Comparison of ENCODE assay signal across 12 cellular contexts in genomic region chr12:13178568-13179158, GRCh38. TPM values are rescaled to one million over a fixed set of nuclear protein-coding genes. Genes with fewer than 3 reads are reported as not detected.
DNase-seq lines count a peak whose midpoint lies in the region; ATAC-seq, FAIRE-seq and TF ChIP-seq lines count a peak whose summit lies in the region.
"Had no signal": no experiment of that assay in that cellular context is flagged by ENCODE, and none has a peak within 500 bp of the region (broad histone marks: within the 10 kb centered on the region; RNA-seq: fewer than 3 reads in every experiment).

No MANE protein-coding gene starts in this region.

- H3K9me3 ChIP-seq in heart left ventricle (no peaks in the 10 kb centered on the region), sigmoid colon (no peaks in the 10 kb centered on the region)
- H3K9me3 ChIP-seq: colonic mucosa had no signal

- H3K4me1 ChIP-seq in heart left ventricle (peaks cover 0 to 26% (median 15%) of the 10 kb centered on the region in 12 donors), sigmoid colon (peaks cover 0 to 16% (median 14%) of the 10 kb centered on the region in 4 donors)

- H3K27ac ChIP-seq in RWPE1 (peak overlapping the region; percentile 89), heart left ventricle (peak overlapping the region in 11 of 12 donors; percentile 14 to 75 (median 56)), sigmoid colon (peak overlapping the region in 3 of 4 donors; percentile 45 to 71 (median 51))
- H3K27ac ChIP-seq: C4-2B, colonic mucosa had no signal

- peak overlapping the region; percentile 1 for H3K4me3 Mint-ChIP-seq in Calu3 (ENCODE audit: low read depth, unreplicated experiment)

- POLR2A ChIA-PET in RWPE1 (lab: Yijun Ruan, JAX; ENCODE audit: low non-redundant PET), result no interaction called here

- BruUV-seq in Calu3 (replicated peaks; lab: Mats Ljungman, UMichigan), result no TSS peak

- CTCF ChIA-PET in Calu3 (lab: Charles Lee), result interaction anchor here (1.2 to 2.2 kb wide), 4 partner anchors 15 to 43 kb away, joined by 3 to 10 read pairs (median 6); partner anchors contain the start of gene EMP1
- CTCF ChIA-PET in RWPE1 (lab: Yijun Ruan, JAX), result interaction anchor here (0.7 kb wide), 1 partner anchor 42 kb away, joined by 4 read pairs; no protein-coding TSS in a partner anchor

- TF ChIP-seq CTCF in Calu3 (IDR thresholded peaks at IDR 0.05; ENCODE audit: unreplicated experiment) (no peak), RWPE1 (conservative IDR thresholded peaks at IDR 0.05; ENCODE audit: low read depth) (no peak), heart left ventricle (IDR thresholded peaks at IDR 0.05) (no peak), sigmoid colon (IDR thresholded peaks at IDR 0.05) (no peak)

- H3K4me3 ChIP-seq in heart left ventricle (peak overlapping the region in 1 of 12 donors; percentile 7), sigmoid colon (no peak overlapping the region)
- H3K4me3 ChIP-seq: colonic mucosa had no signal

- H3K36me3 ChIP-seq in heart left ventricle (no peaks in the 10 kb centered on the region), sigmoid colon (no peaks in the 10 kb centered on the region)
- H3K36me3 ChIP-seq: colonic mucosa had no signal

- TF ChIP-seq POLR2A in heart left ventricle (IDR thresholded peaks at IDR 0.05) (no peak), sigmoid colon (IDR thresholded peaks at IDR 0.05) (no peak)

- intact Hi-C loops in Calu3 (cut with micrococcal nuclease; ENCODE audit: unreplicated experiment) (no loop called here), heart left ventricle (cut with DNase I) (loop anchor here in 1 of 10 donors (2.0 kb wide), 1 partner anchor 18 kb away; the partner anchor contains the start of gene EMP1), sigmoid colon (cut with DNase I) (no loop called here)

- peak; percentile 70 to 90 (median 81) for ATAC-seq in heart left ventricle
- no peak for ATAC-seq in HG03135 (IDR thresholded peaks at IDR 0.05; ENCODE audit: unreplicated experiment)

- no peak overlapping the region for H3K27ac Mint-ChIP-seq in Calu3 (ENCODE audit: unreplicated experiment)

- no peak for FAIRE-seq in HTR-8/SVneo (lab: Jason Lieb, UNC)

- no peak for TF ChIP-seq EP300 in sigmoid colon (IDR thresholded peaks at IDR 0.05)

- H3K4me1 Mint-ChIP-seq in Calu3 (ENCODE audit: low read depth, unreplicated experiment), result peaks cover 64% of the 10 kb centered on the region

- H3K27me3 ChIP-seq in heart left ventricle, result no peaks in the 10 kb centered on the region
- no peaks in the 10 kb centered on the region for H3K27me3 ChIP-seq in sigmoid colon
- H3K27me3 ChIP-seq: colonic mucosa had no signal

- 21 to 26% (median 25%) methylated on average over 8 of the region's 8 CpGs for WGBS in heart left ventricle, 4 donors
- 59 to 82% methylated on average over 8 of the region's 8 CpGs for WGBS in sigmoid colon, 2 donors

- no peak for DNase-seq in Calu3
- no peak for DNase-seq in RWPE1 (ENCODE audit: low spot score)
- peak in 3 of 5 donors; percentile 40 to 74 (median 51) for DNase-seq in heart left ventricle
- peak; percentile 87 for DNase-seq in sigmoid colon
- DNase-seq in HTR-8/SVneo (ENCODE audit: insufficient read length, low spot score), result no peak
- no peak for DNase-seq in NCI-H748 (lab: John Stamatoyannopoulos, UW; ENCODE audit: unreplicated experiment)
- DNase-seq in NCI-H2171 treated with DMSO at 0.1 percent for 48 hours (lab: John Stamatoyannopoulos, UW), result no peak
- DNase-seq: activated CD4-positive, alpha-beta T cell treated with anti-CD3 and anti-CD28 coated beads for 4 hours; activated effector memory CD4-positive, alpha-beta T cell treated with anti-CD3 and anti-CD28 coated beads, Interleukin-2, amount 50 U/mL, for 16 hours; colonic mucosa had no signal

- no peaks in the 10 kb centered on the region for H3K9me3 Mint-ChIP-seq in Calu3 (ENCODE audit: low read depth, unreplicated experiment)

- no peaks in the 10 kb centered on the region for H3K36me3 Mint-ChIP-seq in Calu3 (ENCODE audit: insufficient read depth, unreplicated experiment)

- no peaks in the 10 kb centered on the region for H3K27me3 Mint-ChIP-seq in Calu3 (ENCODE audit: unreplicated experiment)

RNA-seq across cellular contexts. Expression of gene EMP1, which starts 17.9 kb away (rescaled TPM):
- total RNA-seq in Calu3 (2022), result 128 and 146 TPM in 2 replicates
- 100 to 1,000 TPM in 6 of 9 donors, 10 to 100 TPM in 3; 67.9 to 281 (median 175) TPM for total RNA-seq in heart left ventricle
- 10 to 100 TPM; 16.4 to 83.0 TPM for polyA plus RNA-seq in heart left ventricle
- 100 to 1,000 TPM in 2 of 4 donors, 10 to 100 TPM in 2; 72.1 to 172 (median 94.2) TPM for total RNA-seq in sigmoid colon
- 100 to 1,000 TPM in 1 of 3 donors, 10 to 100 TPM in 2; 25.8 to 153 (median 34.7) TPM for polyA plus RNA-seq in sigmoid colon

Comparison
In these comparisons a context has a peak if more than half of its experiments do, and no peak if none do; other contexts are left out.
1. DNase-seq: peak in heart left ventricle (3 of 5) and sigmoid colon (single experiment); none in Calu3 (single experiment), RWPE1 (single experiment), HTR-8/SVneo (single experiment), NCI-H748 (single experiment) and NCI-H2171 treated with DMSO at 0.1 percent for 48 hours (single experiment).
2. Peak in every context shown above with its lines, with median percentiles within 50 percentile points of each other: H3K27ac ChIP-seq.